Comparison of ENCODE assay signal across 1 cellular context in the genomic region with DNA sequence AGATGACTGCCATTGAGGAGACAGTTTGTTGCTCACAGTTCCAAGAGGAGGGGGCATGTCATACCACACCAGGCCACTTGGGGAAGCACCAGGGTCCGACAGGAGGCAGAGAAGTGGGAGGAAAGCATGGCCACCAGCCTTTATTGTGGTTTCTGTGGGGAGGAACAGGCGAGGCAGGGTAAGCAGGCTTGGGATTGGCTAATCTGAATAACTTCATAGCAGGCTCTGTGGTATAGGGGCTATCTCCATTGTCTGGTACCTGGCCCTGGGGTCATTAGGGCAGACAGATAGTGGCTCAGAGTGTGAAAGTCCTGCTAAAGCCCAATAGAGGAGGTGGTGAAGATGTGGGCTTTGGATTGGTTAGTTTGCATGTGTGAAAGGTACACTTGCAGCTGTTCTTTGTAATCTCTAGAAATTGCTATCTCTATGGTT.
TF ChIP-seq lines count a peak whose summit lies in the region.

No MANE protein-coding gene starts in this region.

TF ChIP-seq in SK-N-SH treated with all-trans-retinoic acid at 6 μM for 48 hours, 23 proteins besides CTCF, POLR2A, EP300 and RAD21 (continued from another document):
- TF ChIP-seq, protein P1, sequence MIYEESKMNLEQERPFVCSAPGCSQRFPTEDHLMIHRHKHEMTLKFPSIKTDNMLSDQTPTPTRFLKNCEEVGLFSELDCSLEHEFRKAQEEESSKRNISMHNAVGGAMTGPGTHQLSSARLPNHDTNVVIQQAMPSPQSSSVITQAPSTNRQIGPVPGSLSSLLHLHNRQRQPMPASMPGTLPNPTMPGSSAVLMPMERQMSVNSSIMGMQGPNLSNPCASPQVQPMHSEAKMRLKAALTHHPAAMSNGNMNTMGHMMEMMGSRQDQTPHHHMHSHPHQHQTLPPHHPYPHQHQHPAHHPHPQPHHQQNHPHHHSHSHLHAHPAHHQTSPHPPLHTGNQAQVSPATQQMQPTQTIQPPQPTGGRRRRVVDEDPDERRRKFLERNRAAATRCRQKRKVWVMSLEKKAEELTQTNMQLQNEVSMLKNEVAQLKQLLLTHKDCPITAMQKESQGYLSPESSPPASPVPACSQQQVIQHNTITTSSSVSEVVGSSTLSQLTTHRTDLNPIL (CRISPR knock-in tag; IDR thresholded peaks at IDR 0.05; ENCODE audit: low read depth), result no peak
- TF ChIP-seq ZNF8 (CRISPR knock-in tag; IDR thresholded peaks at IDR 0.05) (no peak), ZFP30 (CRISPR knock-in tag; IDR thresholded peaks at IDR 0.05) (no peak), ARNTL (CRISPR knock-in tag; IDR thresholded peaks at IDR 0.05; ENCODE audit: borderline replicate concordance, low read depth) (no peak)
